1 cellular context compared by ENCODE assay signal in the genomic region with DNA sequence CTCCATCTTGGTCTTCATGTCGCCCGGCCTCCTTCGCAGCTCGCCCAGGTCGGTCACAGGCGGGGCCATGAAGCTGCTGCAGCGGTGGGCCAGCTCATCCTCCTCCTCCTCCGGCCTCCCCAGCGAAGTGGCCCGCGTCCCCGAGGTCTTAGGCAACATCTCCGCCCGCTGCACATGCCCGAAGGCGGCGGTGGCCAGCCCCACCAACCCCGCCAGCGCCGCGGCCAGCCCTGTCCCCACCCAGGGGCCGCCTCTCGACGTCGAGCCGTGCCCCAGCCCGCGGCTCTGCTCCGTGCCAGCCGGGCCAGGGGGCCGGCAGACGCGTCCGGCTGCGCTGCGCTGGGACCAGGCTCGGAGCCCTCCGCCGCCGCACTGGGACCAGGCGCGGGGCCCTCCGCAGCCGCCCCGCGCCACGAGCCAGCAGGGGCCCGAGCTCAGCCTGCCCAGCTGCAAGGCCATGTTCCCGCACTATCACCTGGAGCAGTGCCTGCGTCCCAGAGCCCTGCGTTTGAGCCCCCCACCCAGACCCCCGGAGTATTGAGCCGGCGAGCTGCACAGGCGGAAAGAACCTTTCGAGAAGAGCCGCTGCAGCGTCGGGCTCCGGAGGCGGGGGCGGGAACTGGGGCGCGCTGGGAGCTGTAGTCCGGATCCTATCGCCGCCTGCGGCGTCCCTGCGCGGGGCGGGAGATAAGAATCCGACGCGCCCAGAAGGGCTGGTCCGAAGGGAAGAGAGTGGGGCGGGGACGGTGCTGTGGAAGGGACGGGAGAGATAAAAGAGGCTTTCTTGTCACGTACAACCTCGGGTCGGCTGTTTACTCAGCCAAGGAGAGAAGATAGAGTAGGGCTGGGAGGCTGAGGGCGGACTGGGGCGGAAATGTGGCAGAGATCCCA.
TF ChIP-seq lines count a peak whose summit lies in the region.

A gene (minus strand): TSS at position 566 of the 891 bp plus-strand sequence. CDS start 107 bp downstream, at position 459.

TF ChIP-seq in HepG2, 621 proteins besides CTCF, POLR2A, EP300 and RAD21 (continued from another document and continues in another):
- TF ChIP-seq, protein P1, sequence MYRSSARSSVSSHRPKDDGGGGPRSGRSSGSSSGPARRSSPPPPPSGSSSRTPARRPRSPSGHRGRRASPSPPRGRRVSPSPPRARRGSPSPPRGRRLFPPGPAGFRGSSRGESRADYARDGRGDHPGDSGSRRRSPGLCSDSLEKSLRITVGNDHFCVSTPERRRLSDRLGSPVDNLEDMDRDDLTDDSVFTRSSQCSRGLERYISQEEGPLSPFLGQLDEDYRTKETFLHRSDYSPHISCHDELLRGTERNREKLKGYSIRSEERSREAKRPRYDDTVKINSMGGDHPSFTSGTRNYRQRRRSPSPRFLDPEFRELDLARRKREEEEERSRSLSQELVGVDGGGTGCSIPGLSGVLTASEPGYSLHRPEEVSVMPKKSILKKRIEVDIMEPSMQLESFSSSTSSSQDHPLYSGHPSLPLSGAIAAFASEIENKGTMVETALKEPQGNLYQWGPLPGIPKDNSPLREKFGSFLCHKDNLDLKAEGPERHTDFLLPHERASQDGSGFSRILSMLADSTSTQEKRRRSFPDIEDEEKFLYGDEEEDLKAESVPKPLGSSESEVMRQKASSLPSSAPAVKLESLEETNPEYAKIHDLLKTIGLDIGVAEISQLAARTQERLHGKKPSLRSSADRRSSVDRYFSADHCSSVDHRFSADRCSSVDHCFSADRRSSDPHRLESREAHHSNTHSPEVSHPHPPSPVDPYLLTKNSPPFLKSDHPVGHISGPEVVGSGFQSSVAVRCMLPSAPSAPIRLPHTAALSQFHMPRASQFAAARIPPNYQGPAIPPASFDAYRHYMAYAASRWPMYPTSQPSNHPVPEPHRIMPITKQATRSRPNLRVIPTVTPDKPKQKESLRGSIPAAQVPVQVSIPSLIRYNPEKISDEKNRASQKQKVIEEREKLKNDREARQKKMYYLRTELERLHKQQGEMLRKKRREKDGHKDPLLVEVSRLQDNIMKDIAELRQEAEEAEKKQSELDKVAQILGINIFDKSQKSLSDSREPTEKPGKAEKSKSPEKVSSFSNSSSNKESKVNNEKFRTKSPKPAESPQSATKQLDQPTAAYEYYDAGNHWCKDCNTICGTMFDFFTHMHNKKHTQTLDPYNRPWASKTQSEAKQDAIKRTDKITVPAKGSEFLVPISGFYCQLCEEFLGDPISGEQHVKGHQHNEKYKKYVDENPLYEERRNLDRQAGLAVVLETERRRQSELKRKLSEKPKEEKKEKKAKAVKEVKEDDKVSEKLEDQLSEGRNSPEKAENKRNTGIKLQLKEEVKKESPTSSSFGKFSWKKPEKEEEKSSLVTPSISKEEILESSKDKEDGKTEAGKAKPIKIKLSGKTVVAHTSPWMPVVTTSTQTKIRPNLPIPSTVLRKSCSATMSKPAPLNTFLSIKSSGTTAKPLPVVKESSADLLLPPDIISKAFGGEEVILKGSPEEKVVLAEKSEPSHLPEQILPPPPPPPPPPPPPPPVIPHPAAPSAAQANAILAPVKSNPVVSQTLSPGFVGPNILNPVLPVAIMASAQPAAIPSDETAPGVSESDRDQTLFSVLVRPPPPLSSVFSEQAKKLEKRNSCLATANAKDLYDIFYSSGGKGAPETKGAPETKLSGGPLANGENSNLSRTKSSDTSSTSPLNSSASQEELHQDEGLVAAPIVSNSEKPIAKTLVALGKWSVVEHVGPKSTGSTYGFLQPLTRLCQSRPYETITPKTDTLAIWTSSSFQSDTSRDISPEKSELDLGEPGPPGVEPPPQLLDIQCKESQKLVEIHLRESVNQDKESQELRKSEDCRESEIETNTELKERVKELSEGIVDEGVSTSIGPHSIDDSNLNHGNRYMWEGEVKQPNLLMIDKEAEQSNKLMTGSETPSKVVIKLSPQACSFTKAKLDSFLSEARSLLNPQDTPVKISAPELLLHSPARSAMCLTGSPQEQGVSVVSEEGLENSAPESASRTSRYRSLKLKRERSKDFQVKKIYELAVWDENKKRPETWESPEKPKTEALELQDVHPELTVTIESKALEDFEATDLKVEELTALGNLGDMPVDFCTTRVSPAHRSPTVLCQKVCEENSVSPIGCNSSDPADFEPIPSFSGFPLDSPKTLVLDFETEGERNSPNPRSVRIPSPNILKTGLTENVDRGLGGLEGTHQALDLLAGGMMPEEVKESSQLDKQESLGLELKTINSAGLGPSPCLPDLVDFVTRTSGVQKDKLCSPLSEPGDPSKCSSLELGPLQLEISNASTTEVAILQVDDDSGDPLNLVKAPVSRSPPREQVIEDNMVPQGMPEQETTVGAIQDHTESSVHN (CRISPR knock-in tag; IDR thresholded peaks at IDR 0.05) = no peak
- TF ChIP-seq, protein P2, sequence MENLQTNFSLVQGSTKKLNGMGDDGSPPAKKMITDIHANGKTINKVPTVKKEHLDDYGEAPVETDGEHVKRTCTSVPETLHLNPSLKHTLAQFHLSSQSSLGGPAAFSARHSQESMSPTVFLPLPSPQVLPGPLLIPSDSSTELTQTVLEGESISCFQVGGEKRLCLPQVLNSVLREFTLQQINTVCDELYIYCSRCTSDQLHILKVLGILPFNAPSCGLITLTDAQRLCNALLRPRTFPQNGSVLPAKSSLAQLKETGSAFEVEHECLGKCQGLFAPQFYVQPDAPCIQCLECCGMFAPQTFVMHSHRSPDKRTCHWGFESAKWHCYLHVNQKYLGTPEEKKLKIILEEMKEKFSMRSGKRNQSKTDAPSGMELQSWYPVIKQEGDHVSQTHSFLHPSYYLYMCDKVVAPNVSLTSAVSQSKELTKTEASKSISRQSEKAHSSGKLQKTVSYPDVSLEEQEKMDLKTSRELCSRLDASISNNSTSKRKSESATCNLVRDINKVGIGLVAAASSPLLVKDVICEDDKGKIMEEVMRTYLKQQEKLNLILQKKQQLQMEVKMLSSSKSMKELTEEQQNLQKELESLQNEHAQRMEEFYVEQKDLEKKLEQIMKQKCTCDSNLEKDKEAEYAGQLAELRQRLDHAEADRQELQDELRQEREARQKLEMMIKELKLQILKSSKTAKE (CRISPR knock-in tag; IDR thresholded peaks at IDR 0.05; ENCODE audit: borderline replicate concordance) = peak; percentile 78
- no peak for TF ChIP-seq SOX13 (IDR thresholded peaks at IDR 0.05)
- TF ChIP-seq SOX13 (CRISPR knock-in tag; conservative IDR thresholded peaks at IDR 0.05 in 1 of 2, IDR thresholded peaks at IDR 0.05 in 1 of 2) = peak in 1 of 2 experiments; percentile 76; a peak in 2 of 4 replicates
- no peak for TF ChIP-seq FOXM1 (CRISPR knock-in tag; IDR thresholded peaks at IDR 0.05)
- TF ChIP-seq ZNF235 (CRISPR knock-in tag; IDR thresholded peaks at IDR 0.05; ENCODE audit: borderline replicate concordance) = no peak
- TF ChIP-seq FOXA1 (IDR thresholded peaks at IDR 0.05) = peak; percentile 36; the same call in 1 of the 2 replicates
- TF ChIP-seq FOXA1 (CRISPR knock-in tag; IDR thresholded peaks at IDR 0.05) = peak; percentile 96
- peak; percentile 91; the same call in 1 of the 2 replicates for TF ChIP-seq ZNF136 (CRISPR knock-in tag; IDR thresholded peaks at IDR 0.05; ENCODE audit: low read depth)
- no peak for TF ChIP-seq SP1 (IDR thresholded peaks at IDR 0.05)
- peak; percentile 47; the same call in 1 of the 2 replicates for TF ChIP-seq SP1 (CRISPR knock-in tag; IDR thresholded peaks at IDR 0.05)
- peak; percentile 47; the same call in 1 of the 2 replicates for TF ChIP-seq SIN3B (IDR thresholded peaks at IDR 0.05; ENCODE audit: low read length)
- TF ChIP-seq THAP11 (CRISPR knock-in tag; IDR thresholded peaks at IDR 0.05) = peak; percentile 97
- 0 out of 2 replicates have a peak, but pooled peaks have one; percentile 40 for TF ChIP-seq ZNF224 (CRISPR knock-in tag; IDR thresholded peaks at IDR 0.05)
- TF ChIP-seq ZFX (CRISPR knock-in tag; IDR thresholded peaks at IDR 0.05; ENCODE audit: low read depth) = peak; percentile 65
- TF ChIP-seq PHF20 (CRISPR knock-in tag; IDR thresholded peaks at IDR 0.05) = 0 out of 2 replicates have a peak, but pooled peaks have one; percentile 16
- no peak; the same call in 1 of the 2 replicates for TF ChIP-seq ZNF891 (CRISPR knock-in tag; IDR thresholded peaks at IDR 0.05)
- peak; percentile 29; the same call in 1 of the 2 replicates for TF ChIP-seq ZSCAN21 (CRISPR knock-in tag; IDR thresholded peaks at IDR 0.05; ENCODE audit: borderline replicate concordance)
- TF ChIP-seq, protein P3, sequence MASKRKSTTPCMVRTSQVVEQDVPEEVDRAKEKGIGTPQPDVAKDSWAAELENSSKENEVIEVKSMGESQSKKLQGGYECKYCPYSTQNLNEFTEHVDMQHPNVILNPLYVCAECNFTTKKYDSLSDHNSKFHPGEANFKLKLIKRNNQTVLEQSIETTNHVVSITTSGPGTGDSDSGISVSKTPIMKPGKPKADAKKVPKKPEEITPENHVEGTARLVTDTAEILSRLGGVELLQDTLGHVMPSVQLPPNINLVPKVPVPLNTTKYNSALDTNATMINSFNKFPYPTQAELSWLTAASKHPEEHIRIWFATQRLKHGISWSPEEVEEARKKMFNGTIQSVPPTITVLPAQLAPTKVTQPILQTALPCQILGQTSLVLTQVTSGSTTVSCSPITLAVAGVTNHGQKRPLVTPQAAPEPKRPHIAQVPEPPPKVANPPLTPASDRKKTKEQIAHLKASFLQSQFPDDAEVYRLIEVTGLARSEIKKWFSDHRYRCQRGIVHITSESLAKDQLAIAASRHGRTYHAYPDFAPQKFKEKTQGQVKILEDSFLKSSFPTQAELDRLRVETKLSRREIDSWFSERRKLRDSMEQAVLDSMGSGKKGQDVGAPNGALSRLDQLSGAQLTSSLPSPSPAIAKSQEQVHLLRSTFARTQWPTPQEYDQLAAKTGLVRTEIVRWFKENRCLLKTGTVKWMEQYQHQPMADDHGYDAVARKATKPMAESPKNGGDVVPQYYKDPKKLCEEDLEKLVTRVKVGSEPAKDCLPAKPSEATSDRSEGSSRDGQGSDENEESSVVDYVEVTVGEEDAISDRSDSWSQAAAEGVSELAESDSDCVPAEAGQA (IDR thresholded peaks at IDR 0.05; ENCODE audit: low read depth) = no peak; the same call in 1 of the 2 replicates
- TF ChIP-seq, protein P3 (CRISPR knock-in tag; IDR thresholded peaks at IDR 0.05; ENCODE audit: borderline replicate concordance) = no peak
- TF ChIP-seq, protein P4, sequence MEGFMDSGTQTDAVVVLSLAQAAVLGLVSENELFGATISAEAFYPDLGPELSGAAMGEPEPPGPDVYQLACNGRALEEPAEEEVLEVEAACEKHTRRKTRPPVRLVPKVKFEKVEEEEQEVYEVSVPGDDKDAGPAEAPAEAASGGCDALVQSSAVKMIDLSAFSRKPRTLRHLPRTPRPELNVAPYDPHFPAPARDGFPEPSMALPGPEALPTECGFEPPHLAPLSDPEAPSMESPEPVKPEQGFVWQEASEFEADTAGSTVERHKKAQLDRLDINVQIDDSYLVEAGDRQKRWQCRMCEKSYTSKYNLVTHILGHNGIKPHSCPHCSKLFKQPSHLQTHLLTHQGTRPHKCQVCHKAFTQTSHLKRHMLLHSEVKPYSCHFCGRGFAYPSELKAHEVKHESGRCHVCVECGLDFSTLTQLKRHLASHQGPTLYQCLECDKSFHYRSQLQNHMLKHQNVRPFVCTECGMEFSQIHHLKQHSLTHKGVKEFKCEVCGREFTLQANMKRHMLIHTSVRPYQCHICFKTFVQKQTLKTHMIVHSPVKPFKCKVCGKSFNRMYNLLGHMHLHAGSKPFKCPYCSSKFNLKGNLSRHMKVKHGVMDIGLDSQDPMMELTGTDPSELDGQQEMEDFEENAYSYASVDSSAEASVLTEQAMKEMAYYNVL (CRISPR knock-in tag; IDR thresholded peaks at IDR 0.05; ENCODE audit: borderline replicate concordance) = peak; percentile 83
- 0 out of 2 replicates have a peak, but pooled peaks have one; percentile 65 for TF ChIP-seq ELF4 (CRISPR knock-in tag; IDR thresholded peaks at IDR 0.05; ENCODE audit: borderline replicate concordance)
- TF ChIP-seq, protein P5, sequence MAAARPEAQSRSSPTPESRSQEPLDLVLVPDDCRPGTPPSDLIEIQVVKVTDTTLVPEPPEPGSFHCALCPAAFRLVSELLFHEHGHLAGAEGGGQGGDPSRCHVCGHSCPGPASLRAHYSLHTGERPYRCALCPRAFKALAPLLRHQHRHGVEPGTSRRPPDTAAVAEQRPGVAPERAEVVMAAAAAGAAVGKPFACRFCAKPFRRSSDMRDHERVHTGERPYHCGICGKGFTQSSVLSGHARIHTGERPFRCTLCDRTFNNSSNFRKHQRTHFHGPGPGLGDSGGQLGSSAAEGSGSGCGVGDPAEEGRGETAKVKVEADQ (CRISPR knock-in tag; IDR thresholded peaks at IDR 0.05; ENCODE audit: borderline replicate concordance) = peak; percentile 48; the same call in 1 of the 2 replicates
- TF ChIP-seq, protein P6, sequence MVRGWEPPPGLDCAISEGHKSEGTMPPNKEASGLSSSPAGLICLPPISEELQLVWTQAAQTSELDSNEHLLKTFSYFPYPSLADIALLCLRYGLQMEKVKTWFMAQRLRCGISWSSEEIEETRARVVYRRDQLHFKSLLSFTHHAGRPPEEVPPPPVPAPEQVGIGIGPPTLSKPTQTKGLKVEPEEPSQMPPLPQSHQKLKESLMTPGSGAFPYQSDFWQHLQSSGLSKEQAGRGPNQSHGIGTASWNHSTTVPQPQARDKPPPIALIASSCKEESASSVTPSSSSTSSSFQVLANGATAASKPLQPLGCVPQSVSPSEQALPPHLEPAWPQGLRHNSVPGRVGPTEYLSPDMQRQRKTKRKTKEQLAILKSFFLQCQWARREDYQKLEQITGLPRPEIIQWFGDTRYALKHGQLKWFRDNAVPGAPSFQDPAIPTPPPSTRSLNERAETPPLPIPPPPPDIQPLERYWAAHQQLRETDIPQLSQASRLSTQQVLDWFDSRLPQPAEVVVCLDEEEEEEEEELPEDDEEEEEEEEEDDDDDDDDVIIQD (CRISPR knock-in tag; IDR thresholded peaks at IDR 0.05; ENCODE audit: low read depth) = peak; percentile 95
- TF ChIP-seq ZNF274 (CRISPR knock-in tag; IDR thresholded peaks at IDR 0.05) = no peak
- 0 out of 2 replicates have a peak, but pooled peaks have one; percentile 74 for TF ChIP-seq ZBTB7A (CRISPR knock-in tag; IDR thresholded peaks at IDR 0.05)
- TF ChIP-seq ZNF34 (CRISPR knock-in tag; IDR thresholded peaks at IDR 0.05; ENCODE audit: borderline replicate concordance) = 0 out of 2 replicates have a peak, but pooled peaks have one; percentile 64
- TF ChIP-seq TAF1 (CRISPR knock-in tag; IDR thresholded peaks at IDR 0.05) = peak; percentile 77
- no peak for TF ChIP-seq ZBTB3 (CRISPR knock-in tag; IDR thresholded peaks at IDR 0.05; ENCODE audit: borderline replicate concordance, low read depth)
- TF ChIP-seq HNRNPH1 (optimal IDR thresholded peaks at IDR 0.05; ENCODE audit: low read depth, low read length) = no peak
